8 cellular contexts compared by ENCODE assay signal in genomic region chr17:1491406-1492248, GRCh38. TPM values are rescaled to one million over a fixed set of nuclear protein-coding genes. Genes with fewer than 3 reads are reported as not detected.
DNase-seq lines count a peak whose midpoint lies in the region; ATAC-seq and TF ChIP-seq lines count a peak whose summit lies in the region.

No MANE protein-coding gene starts in this region.

- no peak for TF ChIP-seq CTCF in colonic mucosa (IDR thresholded peaks at IDR 0.05)
- TF ChIP-seq CTCF in left lung (IDR thresholded peaks at IDR 0.05) = no peak

- peaks cover 32 to 40% (median 35%) of the 10 kb centered on the region in 3 donors for H3K4me1 Mint-ChIP-seq in T-cell
- peaks cover 53% of the 10 kb centered on the region for H3K4me1 Mint-ChIP-seq in stimulated activated naive CD8-positive, alpha-beta T cell treated with anti-CD3 and anti-CD28 coated beads, Interleukin-15, amount 100 ng/mL, for 72 hours

- H3K9ac ChIP-seq in colonic mucosa (ENCODE audit: low read depth in 2 of 2, low read length in 2 of 2) = peak overlapping the region; percentile 93 to 94

- peak overlapping the region in 1 of 2 donors; percentile 49 for H3K27ac Mint-ChIP-seq in T-cell
- peak overlapping the region; percentile 91 to 97 for H3K27ac Mint-ChIP-seq in stimulated activated naive CD8-positive, alpha-beta T cell treated with anti-CD3 and anti-CD28 coated beads, Interleukin-15, amount 100 ng/mL, for 72 hours

- H3K36me3 Mint-ChIP-seq in T-cell = no peaks in the 10 kb centered on the region

- H3K27me3 ChIP-seq in colonic mucosa (no peaks in the 10 kb centered on the region), left lung (peaks cover 0 to 44% of the 10 kb centered on the region in 2 donors)

- no peaks in the 10 kb centered on the region for H3K27me3 Mint-ChIP-seq in T-cell
- H3K27me3 Mint-ChIP-seq in stimulated activated naive CD8-positive, alpha-beta T cell treated with anti-CD3 and anti-CD28 coated beads, Interleukin-15, amount 100 ng/mL, for 72 hours = peaks cover 15% of the 10 kb centered on the region

- H3K27ac ChIP-seq in colonic mucosa (peak overlapping the region; percentile 95), left lung (peak overlapping the region; percentile 89 to 90)

- CTCF ChIA-PET in T-cell (lab: Charles Lee) = no interaction called here

- H3K4me1 ChIP-seq in colonic mucosa = peaks cover 33% of the 10 kb centered on the region
- peaks cover 17 to 77% of the 10 kb centered on the region in 2 donors for H3K4me1 ChIP-seq in left lung

- POLR2A ChIA-PET in T-cell (lab: Charles Lee) = no interaction called here

- intact Hi-C loops in colonic mucosa (cut with DNase I) (no loop called here), left lung (cut with DNase I) (no loop called here)

- peak; percentile 62 for DNase-seq in activated T-cell treated with anti-CD3 and anti-CD28 coated beads for 48 hours (ENCODE audit: low read depth)
- no peak for DNase-seq in activated T-cell treated with anti-CD3 and anti-CD28 coated beads for 4 hours
- DNase-seq in T-cell = peak in 5 of 34 experiments; percentile 20 to 37 (median 24)
- DNase-seq in colonic mucosa = peak; percentile 78
- DNase-seq in left lung = peak; percentile 63 to 94
- DNase-seq in stimulated activated naive CD8-positive, alpha-beta T cell treated with anti-CD3 and anti-CD28 coated beads, Interleukin-15, amount 100 ng/mL, for 72 hours = no peak
- no peak for DNase-seq in NCI-H524 treated with DMSO at 0.1 percent for 48 hours (lab: John Stamatoyannopoulos, UW)

- H3K9me3 Mint-ChIP-seq in T-cell = no peaks in the 10 kb centered on the region
- no peaks in the 10 kb centered on the region for H3K9me3 Mint-ChIP-seq in stimulated activated naive CD8-positive, alpha-beta T cell treated with anti-CD3 and anti-CD28 coated beads, Interleukin-15, amount 100 ng/mL, for 72 hours

- peak overlapping the region; percentile 77 to 81 (median 81) for H3K4me3 Mint-ChIP-seq in T-cell
- H3K4me3 Mint-ChIP-seq in stimulated activated naive CD8-positive, alpha-beta T cell treated with anti-CD3 and anti-CD28 coated beads, Interleukin-15, amount 100 ng/mL, for 72 hours = peak overlapping the region; percentile 88 to 96

- ATAC-seq in HG03045 (IDR thresholded peaks at IDR 0.05; ENCODE audit: unreplicated experiment) (peak; percentile 33), T-cell (replicated peaks in 1 of 4) (peak; percentile 28 to 66 (median 58)), left lung (peak; percentile 51)
- peak; percentile 66 for ATAC-seq in stimulated activated naive CD8-positive, alpha-beta T cell treated with anti-CD3 and anti-CD28 coated beads, Interleukin-15, amount 100 ng/mL, for 72 hours

- H3K9me3 ChIP-seq in colonic mucosa = no peaks in the 10 kb centered on the region
- no peaks in the 10 kb centered on the region for H3K9me3 ChIP-seq in left lung

- H3K36me3 ChIP-seq in colonic mucosa (no peaks in the 10 kb centered on the region), left lung (peaks cover 0 to 20% of the 10 kb centered on the region in 2 donors)

- H3K4me3 ChIP-seq in colonic mucosa (peak overlapping the region; percentile 77), left lung (peak overlapping the region; percentile 54 to 82)

RNA-seq across cellular contexts. Expression of gene MYO1C, which starts 0.9 kb away (rescaled TPM):
- total RNA-seq in T-cell (10 to 100 TPM; 18.0 to 41.5 (median 31.2) TPM), colonic mucosa (100 to 1,000 TPM; 280 to 315 TPM), left lung (100 to 1,000 TPM; 242 to 282 TPM)

RNA-seq across cellular contexts. Expression of gene INPP5K, which starts 24.8 kb away (rescaled TPM):
- total RNA-seq in T-cell (100 to 1,000 TPM in 2 of 5 donors, 10 to 100 TPM in 3; 91.1 to 184 (median 97.0) TPM), colonic mucosa (10 to 100 TPM; 27.6 to 35.5 TPM), left lung (10 to 100 TPM; 41.9 to 51.1 TPM)

RNA-seq across cellular contexts. Expression of gene CRK, which starts 35.6 kb away (rescaled TPM):
- total RNA-seq in T-cell (10 to 100 TPM; 18.0 to 26.8 (median 22.6) TPM), colonic mucosa (10 to 100 TPM; 74.5 to 82.0 TPM), left lung (10 to 100 TPM; 65.4 to 84.0 TPM)

Comparison
In these comparisons a context has a peak if more than half of its experiments do, and no peak if none do; other contexts are left out.
1. DNase-seq: peak in activated T-cell treated with anti-CD3 and anti-CD28 coated beads for 48 hours (single experiment), colonic mucosa (single experiment) and left lung (2 of 2); none in activated T-cell treated with anti-CD3 and anti-CD28 coated beads for 4 hours (single experiment), stimulated activated naive CD8-positive, alpha-beta T cell treated with anti-CD3 and anti-CD28 coated beads, Interleukin-15, amount 100 ng/mL, for 72 hours (0 of 2) and NCI-H524 treated with DMSO at 0.1 percent for 48 hours (single experiment).
2. RNA of gene MYO1C, which starts 0.9 kb away (total RNA-seq): 280 to 315 TPM in colonic mucosa and 242 to 282 TPM in left lung; 18.0 to 41.5 TPM in T-cell; every median in the first group is over 4 times any median in the second.
3. Peak in every context shown above with its lines, with median percentiles within 50 percentile points of each other: ATAC-seq.